Comparison of ENCODE assay signal across 17 cellular contexts in the genomic region with DNA sequence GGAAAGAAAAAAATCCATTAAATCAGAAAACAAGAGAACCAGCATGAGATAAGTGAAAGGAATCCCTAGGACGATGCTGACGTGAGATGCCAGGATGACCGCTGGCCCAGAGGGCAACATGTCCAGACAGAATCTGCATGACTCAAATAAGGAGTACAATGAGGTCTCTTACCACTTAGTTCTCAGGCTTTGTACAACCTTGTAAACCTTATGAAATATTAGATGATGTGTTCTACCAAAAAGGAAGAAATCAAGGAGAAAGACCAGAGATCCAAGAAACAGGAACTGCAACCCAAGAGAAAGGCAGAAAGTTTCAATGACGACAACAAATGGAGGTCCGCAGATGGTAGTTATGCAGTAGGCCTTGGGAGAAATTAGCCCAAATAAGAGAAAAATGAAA. TPM values are rescaled to one million over a fixed set of nuclear protein-coding genes. Genes with fewer than 3 reads are reported as not detected.
DNase-seq lines count a peak whose midpoint lies in the region; ATAC-seq, FAIRE-seq and TF ChIP-seq lines count a peak whose summit lies in the region.
"Had no signal": no experiment of that assay in that cellular context is flagged by ENCODE, and none has a peak within 500 bp of the region (broad histone marks: within the 10 kb centered on the region; RNA-seq: fewer than 3 reads in every experiment).

No MANE protein-coding gene starts in this region.

- H3K4me1 Mint-ChIP-seq in Calu3 (ENCODE audit: low read depth, unreplicated experiment): peaks cover 9% of the 10 kb centered on the region

- H3K27ac ChIP-seq in foreskin keratinocyte: peak overlapping the region; percentile 92

- FAIRE-seq in HTR-8/SVneo (lab: Jason Lieb, UNC): no peak
- FAIRE-seq: urothelium cell line had no signal

- H3K4me3 Mint-ChIP-seq in Calu3 (ENCODE audit: low read depth, unreplicated experiment): no peak overlapping the region
- H3K4me3 Mint-ChIP-seq: stimulated activated naive CD8-positive, alpha-beta T cell treated with anti-CD3 and anti-CD28 coated beads, Interleukin-15, amount 100 ng/mL, for 72 hours had no signal

- H3K27me3 Mint-ChIP-seq in Calu3 (ENCODE audit: unreplicated experiment): peaks cover 8% of the 10 kb centered on the region
- H3K27me3 Mint-ChIP-seq: stimulated activated naive CD8-positive, alpha-beta T cell treated with anti-CD3 and anti-CD28 coated beads, Interleukin-15, amount 100 ng/mL, for 72 hours had no signal

- TF ChIP-seq CTCF in foreskin keratinocyte (conservative IDR thresholded peaks at IDR 0.05) (no peak), Calu3 (IDR thresholded peaks at IDR 0.05; ENCODE audit: unreplicated experiment) (no peak)

- BruUV-seq in Calu3 (replicated peaks; lab: Mats Ljungman, UMichigan): no TSS peak

- peaks cover 10% of the 10 kb centered on the region for H3K36me3 Mint-ChIP-seq in Calu3 (ENCODE audit: insufficient read depth, unreplicated experiment)

- DNase-seq in ELR (ENCODE audit: low read depth) (peak; percentile 81), HTR-8/SVneo (ENCODE audit: insufficient read length, low spot score) (peak; percentile 47), amniotic epithelial cell (ENCODE audit: low read depth) (peak; percentile 84), foreskin keratinocyte (peak; percentile 89 to 98), Calu3 (no peak), NOMO-1 (lab: John Stamatoyannopoulos, UW; ENCODE audit: unreplicated experiment in 2 of 2) (no peak)
- DNase-seq: COR-L47; NCI-H1092; NCI-H774; stimulated activated naive CD8-positive, alpha-beta T cell treated with anti-CD3 and anti-CD28 coated beads, Interleukin-15, amount 100 ng/mL, for 72 hours; T-helper 2 cell had no signal

- peaks cover 13% of the 10 kb centered on the region for H3K27me3 ChIP-seq in foreskin keratinocyte

- H3K27ac Mint-ChIP-seq in Calu3 (ENCODE audit: unreplicated experiment): no peak overlapping the region
- H3K27ac Mint-ChIP-seq: stimulated activated naive CD8-positive, alpha-beta T cell treated with anti-CD3 and anti-CD28 coated beads, Interleukin-15, amount 100 ng/mL, for 72 hours had no signal

- peaks cover 8% of the 10 kb centered on the region for H3K9me3 Mint-ChIP-seq in Calu3 (ENCODE audit: low read depth, unreplicated experiment)

- CTCF ChIA-PET in Calu3 (lab: Charles Lee): no interaction called here

- intact Hi-C loops in Calu3 (cut with micrococcal nuclease; ENCODE audit: unreplicated experiment): no loop called here

- peak; percentile 91 for ATAC-seq in foreskin keratinocyte
- ATAC-seq in HG03196 (IDR thresholded peaks at IDR 0.05; ENCODE audit: unreplicated experiment): no peak
- ATAC-seq in GM19324 (IDR thresholded peaks at IDR 0.05; ENCODE audit: low FRiP score, unreplicated experiment): no peak
- ATAC-seq: activated CD4-positive, CD25-positive, alpha-beta regulatory T cell treated with anti-CD3 and anti-CD28 coated beads, Interleukin-2, amount 50 U/mL, for 24 hours; left lobe of liver; Right ventricle myocardium inferior; stimulated activated naive CD8-positive, alpha-beta T cell treated with anti-CD3 and anti-CD28 coated beads, Interleukin-15, amount 100 ng/mL, for 72 hours had no signal

- peaks cover 22% of the 10 kb centered on the region for H3K4me1 ChIP-seq in foreskin keratinocyte

RNA-seq across cellular contexts. Expression of gene GPR150, which starts 2.8 kb away (rescaled TPM):
- total RNA-seq in foreskin keratinocyte (0.07 TPM in 1 of 2 replicates, not detected in the other), Calu3 (2022) (0.17 and 0.24 TPM in 2 replicates)
- 0.14 and 0.17 TPM in 2 replicates for polyA plus RNA-seq in foreskin keratinocyte
- total RNA-seq: Right ventricle myocardium inferior had no signal

RNA-seq across cellular contexts. Expression of gene RFESD, which starts 29.5 kb away (rescaled TPM):
- total RNA-seq in foreskin keratinocyte (2.4 and 2.6 TPM in 2 replicates), Calu3 (2022) (1.8 and 2.9 TPM in 2 replicates)
- 3.1 TPM in 2 replicates for polyA plus RNA-seq in foreskin keratinocyte

Comparison
In these comparisons a context has a peak if more than half of its experiments do, and no peak if none do; other contexts are left out.
1. DNase-seq: peak in ELR (single experiment), HTR-8/SVneo (single experiment), amniotic epithelial cell (single experiment) and foreskin keratinocyte (2 of 2); none in Calu3 (single experiment) and NOMO-1 (0 of 2).